In the genomic region with DNA sequence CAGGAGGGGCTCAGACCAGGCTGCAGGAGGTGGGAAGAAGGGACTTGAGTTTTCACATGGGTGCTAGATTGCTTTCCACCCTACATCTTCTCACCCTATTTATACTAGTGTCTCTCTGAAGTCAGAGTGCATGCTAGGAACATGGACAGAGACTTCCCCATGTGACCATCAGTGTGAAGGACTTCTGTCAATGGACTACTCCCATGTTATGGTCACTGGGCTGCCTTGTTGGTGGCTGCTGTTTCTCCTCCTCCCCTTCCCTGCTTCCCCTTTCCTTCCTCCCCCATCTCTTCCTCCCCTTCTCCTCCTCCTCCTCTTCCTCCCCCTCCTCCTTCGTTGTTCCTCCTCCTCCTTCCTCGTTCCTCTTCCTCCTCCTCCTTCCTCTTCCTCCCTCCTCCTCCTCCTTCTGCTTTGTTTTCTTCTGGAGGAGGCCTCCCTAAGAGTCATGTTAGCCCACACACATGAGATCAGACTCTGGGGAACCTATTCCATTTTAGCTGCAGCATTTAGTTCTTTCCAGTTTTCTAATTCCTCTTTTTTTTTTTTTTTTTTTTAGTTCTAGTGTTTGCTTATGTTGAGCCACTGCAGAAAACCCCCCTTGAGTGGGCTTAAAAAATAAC, we compare ENCODE assay signal across 15 cellular contexts. TPM values are rescaled to one million over a fixed set of nuclear protein-coding genes. Genes with fewer than 3 reads are reported as not detected.
DNase-seq lines count a peak whose midpoint lies in the region; ATAC-seq, FAIRE-seq and TF ChIP-seq lines count a peak whose summit lies in the region.
"Had no signal": no experiment of that assay in that cellular context is flagged by ENCODE, and none has a peak within 500 bp of the region (broad histone marks: within the 10 kb centered on the region; RNA-seq: fewer than 3 reads in every experiment).

No MANE protein-coding gene starts in this region.

- H3K36me3 Mint-ChIP-seq in IgD-negative memory B cell (peaks cover 2% of the 10 kb centered on the region), WTC11 (no peaks in the 10 kb centered on the region)

- H3K4me3 ChIP-seq in BLaER1 (no peak overlapping the region), HepG2 (replicated peaks in 1 of 3; ENCODE audit: insufficient read depth in 1 of 3, low read depth in 2 of 3, low read length in 3 of 3) (no peak overlapping the region), OCI-LY7 (ENCODE audit: low read depth, low read length, poor library complexity, severe bottlenecking) (no peak overlapping the region)

- no peak for FAIRE-seq in HepG2 (lab: Jason Lieb, UNC)
- FAIRE-seq: keratinocyte had no signal

- H3K27ac ChIP-seq in BLaER1 = no peak overlapping the region
- no peak overlapping the region for H3K27ac ChIP-seq in HepG2 (ENCODE audit: extremely low read length, insufficient read depth, low read length)
- H3K27ac ChIP-seq in OCI-LY7 (ENCODE audit: low read depth, low read length, poor library complexity, severe bottlenecking) = no peak overlapping the region
- H3K27ac ChIP-seq: C4-2B had no signal

- H3K36me3 ChIP-seq in BLaER1 (no peaks in the 10 kb centered on the region), HepG2 (replicated peaks in 1 of 2; ENCODE audit: control insufficient read depth in 1 of 2, insufficient read depth in 2 of 2, low read length in 2 of 2) (no peaks in the 10 kb centered on the region), OCI-LY7 (ENCODE audit: insufficient read depth, low read length) (no peaks in the 10 kb centered on the region)

- no peaks in the 10 kb centered on the region for H4K20me1 ChIP-seq in BLaER1
- H4K20me1 ChIP-seq in HepG2 (ENCODE audit: insufficient read depth, low read length) = no peaks in the 10 kb centered on the region
- H4K20me1 ChIP-seq in OCI-LY7 (ENCODE audit: insufficient read depth, low read length) = peaks cover 6% of the 10 kb centered on the region; the same call in 1 of the 2 replicates

- 0% methylated on average over 2 of the region's 2 CpGs for WGBS in HepG2 (ENCODE audit: low lambda C conversion rate)

- H3K79me2 ChIP-seq in HepG2 (ENCODE audit: insufficient read depth, low read length) = no peaks in the 10 kb centered on the region
- no peaks in the 10 kb centered on the region for H3K79me2 ChIP-seq in OCI-LY7 (ENCODE audit: insufficient read depth, low read depth, low read length)

- DNase-seq in WTC11 (ENCODE audit: low spot score) = no peak
- no peak for DNase-seq in HepG2 (ENCODE audit: low spot score)
- DNase-seq in SK-N-DZ (ENCODE audit: low spot score) = no peak
- no peak for DNase-seq in NCI-H774 (lab: John Stamatoyannopoulos, UW)
- DNase-seq in OCI-LY7 (ENCODE audit: low spot score) = no peak
- DNase-seq: activated CD4-positive, alpha-beta T cell treated with anti-CD3 and anti-CD28 coated beads for 48 hours; activated T-cell treated with anti-CD3 and anti-CD28 coated beads, Interleukin-2, amount 50 U/mL, for 48 hours; cerebellar nuclear complex; EL; NCI-H1092 had no signal

- no peak for TF ChIP-seq EP300 in HepG2 (IDR thresholded peaks at IDR 0.05; ENCODE audit: low read depth in 2 of 2, low read length in 2 of 2)
- no peak for TF ChIP-seq EP300 in HepG2 (CRISPR knock-in tag; IDR thresholded peaks at IDR 0.05; ENCODE audit: borderline replicate concordance)

- H3K27me3 ChIP-seq in BLaER1 = no peaks in the 10 kb centered on the region
- H3K27me3 ChIP-seq in HepG2 (ENCODE audit: control insufficient read depth in 1 of 2, insufficient read depth in 2 of 2, low read length in 2 of 2) = peaks cover 1 to 4% of the 10 kb centered on the region in 2 experiments; a peak in 1 of 5 replicates

- CTCF ChIA-PET in WTC11 (lab: Charles Lee) = no interaction called here
- CTCF ChIA-PET in HepG2 (lab: Yijun Ruan, JAX; ENCODE audit: low intra/inter-chr PET ratio, low total read pairs) = no interaction called here
- CTCF ChIA-PET in OCI-LY7 (lab: Charles Lee; ENCODE audit: unreplicated experiment) = no interaction called here

- TF ChIP-seq CTCF in WTC11 (IDR thresholded peaks at IDR 0.05) = no peak
- no peak for TF ChIP-seq CTCF in HepG2 (CRISPR knock-in tag; IDR thresholded peaks at IDR 0.05)
- no peak for TF ChIP-seq CTCF in OCI-LY7 (conservative IDR thresholded peaks at IDR 0.05; ENCODE audit: low read length)

- no peak for TF ChIP-seq POLR2A in HepG2 (IDR thresholded peaks at IDR 0.05; ENCODE audit: insufficient read depth in 1 of 2, low read depth in 2 of 2, low read length in 2 of 2)

- no peaks in the 10 kb centered on the region for H3K27me3 Mint-ChIP-seq in IgD-negative memory B cell
- H3K27me3 Mint-ChIP-seq in WTC11 (ENCODE audit: low read depth) = no peaks in the 10 kb centered on the region

- no peaks in the 10 kb centered on the region for H3K9me3 Mint-ChIP-seq in IgD-negative memory B cell
- H3K9me3 Mint-ChIP-seq in WTC11 = no peaks in the 10 kb centered on the region

- intact Hi-C loops in HepG2 (cut with micrococcal nuclease; ENCODE audit: unreplicated experiment) (no loop called here), OCI-LY7 (cut with micrococcal nuclease; ENCODE audit: unreplicated experiment) (no loop called here)

- H3K9me2 ChIP-seq in OCI-LY7 (ENCODE audit: insufficient read depth, low read length) = no peaks in the 10 kb centered on the region

- H3K4me1 ChIP-seq in BLaER1 (peaks cover 47% of the 10 kb centered on the region), HepG2 (ENCODE audit: insufficient read depth, low read length) (peaks cover 33% of the 10 kb centered on the region), OCI-LY7 (ENCODE audit: insufficient read depth, low read length, poor library complexity, severe bottlenecking) (peaks cover 11% of the 10 kb centered on the region)

- H3K27ac Mint-ChIP-seq in IgD-negative memory B cell (peak overlapping the region in 2 of 3 donors; percentile 3 to 11), WTC11 (no peak overlapping the region)

- BruUV-seq in HepG2 (replicated peaks; lab: Mats Ljungman, UMichigan) = no TSS peak
- no TSS peak for BruUV-seq in OCI-LY7 (replicated peaks; lab: Mats Ljungman, UMichigan)

- no peak for ATAC-seq in WTC11
- no peak for ATAC-seq in HepG2
- no peak for ATAC-seq in GM19467 (IDR thresholded peaks at IDR 0.05; ENCODE audit: unreplicated experiment)

- H3K4me2 ChIP-seq in BLaER1 (0 out of 2 replicates have a peak overlapping the region, but pooled peaks have one; percentile 22), HepG2 (ENCODE audit: low read depth, low read length) (no peak overlapping the region), OCI-LY7 (ENCODE audit: low read length) (no peak overlapping the region)

- in situ Hi-C loops in HepG2 (cut with HindIII; ENCODE audit: extremely low pct_ligation_motif_present, low pct_unique_long_range_greater_than_20kb) = no loop called here

- POLR2A ChIA-PET in WTC11 (lab: Charles Lee) = no interaction called here
- POLR2A ChIA-PET in HepG2 (lab: Yijun Ruan, JAX) = no interaction called here
- POLR2A ChIA-PET in OCI-LY7 (lab: Charles Lee) = interaction anchor here (0.6 to 1.0 kb wide), 3 partner anchors 17 to 34 kb away, joined by 3 read pairs; no protein-coding TSS in a partner anchor

- H3K4me1 Mint-ChIP-seq in IgD-negative memory B cell (peaks cover 26 to 40% (median 30%) of the 10 kb centered on the region in 3 donors), WTC11 (peaks cover 29% of the 10 kb centered on the region)

- no peak for TF ChIP-seq RAD21 in HepG2 (CRISPR knock-in tag; IDR thresholded peaks at IDR 0.05)

- H3K9me3 ChIP-seq in BLaER1 = no peaks in the 10 kb centered on the region
- H3K9me3 ChIP-seq in HepG2 (ENCODE audit: low read length) = no peaks in the 10 kb centered on the region
- no peaks in the 10 kb centered on the region for H3K9me3 ChIP-seq in OCI-LY7 (ENCODE audit: low read length)

- no peak overlapping the region for H2AFZ ChIP-seq in HepG2 (ENCODE audit: low read length)
- H2AFZ ChIP-seq in OCI-LY7 (ENCODE audit: low read length) = no peak overlapping the region

- H3K4me3 Mint-ChIP-seq in IgD-negative memory B cell (no peak overlapping the region), WTC11 (no peak overlapping the region)

- H3K9ac ChIP-seq in BLaER1 (no peak overlapping the region), HepG2 (ENCODE audit: insufficient read depth, low read depth, low read length) (no peak overlapping the region)

TF ChIP-seq in WTC11, 78 proteins besides CTCF, POLR2A, EP300 and RAD21:
- TF ChIP-seq ZNF263 (CRISPR knock-in tag; IDR thresholded peaks at IDR 0.05; ENCODE audit: low read depth) (peak; percentile 66), SOX15 (CRISPR knock-in tag; IDR thresholded peaks at IDR 0.05) (no peak)
TF ChIP-seq in WTC11: peak in this region for 1.

TF ChIP-seq in HepG2, 621 proteins besides CTCF, POLR2A, EP300 and RAD21 (continues in another document):
- TF ChIP-seq NCOR1 (IDR thresholded peaks at IDR 0.05; ENCODE audit: borderline replicate concordance, low read length) (no peak), PCBP2 (optimal IDR thresholded peaks at IDR 0.05; ENCODE audit: low read depth, low read length, poor library complexity, severe bottlenecking) (peak; percentile 54)

RNA-seq across cellular contexts. Expression of a gene that starts 35.8 kb away (rescaled TPM):
- polyA plus RNA-seq in IgD-negative memory B cell = 31.0 TPM
- total RNA-seq in WTC11 (2021) = 14.2 to 18.2 TPM (median 14.3 TPM) in 3 replicates
- 3.0 and 3.5 TPM in 2 replicates for total RNA-seq in HepG2 (2016; rRNA removed; fragmentation: Illumina TruSeq; extraction: Trizol)
- 0.71 and 0.81 TPM in 2 replicates for total RNA-seq in HepG2 (2016; cell fraction: cytosol; rRNA removed; fragmentation: Illumina TruSeq; extraction: Trizol; ENCODE audit: low read depth)
- 2.3 and 3.4 TPM in 2 replicates for total RNA-seq in HepG2 (2016; cell fraction: insoluble cytoplasmic fraction; rRNA removed; fragmentation: Illumina TruSeq; extraction: Trizol)
- 2.1 and 2.2 TPM in 2 replicates for total RNA-seq in HepG2 (2016; cell fraction: membrane; rRNA removed; fragmentation: Illumina TruSeq; extraction: Trizol)
- 3.7 and 4.2 TPM in 2 replicates for total RNA-seq in HepG2 (2016; cell fraction: nucleus; rRNA removed; fragmentation: Illumina TruSeq; extraction: Trizol)
- polyA plus RNA-seq in HepG2 (2011; rRNA removed) = 2.5 and 3.1 TPM in 2 replicates
- 2.4 and 2.6 TPM in 2 replicates for polyA plus RNA-seq in HepG2 (2011; cell fraction: cytosol; rRNA removed)
- 4.5 and 4.9 TPM in 2 replicates for polyA plus RNA-seq in HepG2 (2011; cell fraction: nucleus; rRNA removed)
- 1.8 and 2.7 TPM in 2 replicates for polyA plus RNA-seq in HepG2 (2012)
- polyA plus RNA-seq in HepG2 (2016; cell fraction: cytosol; fragmentation: Illumina TruSeq; extraction: Trizol; ENCODE audit: low read depth) = 0.26 TPM in 2 replicates
- polyA plus RNA-seq in HepG2 (2016; cell fraction: insoluble cytoplasmic fraction; fragmentation: Illumina TruSeq; extraction: Trizol; ENCODE audit: low read depth) = 1.9 TPM in 2 replicates
- 0.66 and 0.70 TPM in 2 replicates for polyA plus RNA-seq in HepG2 (2016; cell fraction: membrane; fragmentation: Illumina TruSeq; extraction: Trizol; ENCODE audit: low read depth)
- 3.4 and 3.9 TPM in 2 replicates for polyA plus RNA-seq in HepG2 (2016; cell fraction: nucleus; fragmentation: Illumina TruSeq; extraction: Trizol; ENCODE audit: insufficient read depth, low read depth)
- polyA minus RNA-seq in HepG2 (2011; rRNA and poly(A)+ RNA removed; ENCODE audit: low replicate concordance) = 4.2 and 7.4 TPM in 2 replicates
- 2.6 TPM in 2 replicates for polyA minus RNA-seq in HepG2 (2011; cell fraction: cytosol; rRNA and poly(A)+ RNA removed)
- 5.2 and 7.2 TPM in 2 replicates for polyA minus RNA-seq in HepG2 (2011; cell fraction: nucleus; rRNA and poly(A)+ RNA removed)
- polyA plus RNA-seq in SK-N-DZ (2014; cell fraction: cytosol; rRNA removed) = 6.8 and 8.7 TPM in 2 replicates
- 5.2 and 6.5 TPM in 2 replicates for polyA plus RNA-seq in SK-N-DZ (2014; cell fraction: nucleus; rRNA removed)
- 14.3 and 18.3 TPM in 2 replicates for total RNA-seq in OCI-LY7 (2014; rRNA removed; shearing (Covaris generic))
- 7.2 and 8.2 TPM in 2 replicates for total RNA-seq in OCI-LY7 (2022)
